Comparison of ENCODE assay signal across 20 cellular contexts in the genomic region with DNA sequence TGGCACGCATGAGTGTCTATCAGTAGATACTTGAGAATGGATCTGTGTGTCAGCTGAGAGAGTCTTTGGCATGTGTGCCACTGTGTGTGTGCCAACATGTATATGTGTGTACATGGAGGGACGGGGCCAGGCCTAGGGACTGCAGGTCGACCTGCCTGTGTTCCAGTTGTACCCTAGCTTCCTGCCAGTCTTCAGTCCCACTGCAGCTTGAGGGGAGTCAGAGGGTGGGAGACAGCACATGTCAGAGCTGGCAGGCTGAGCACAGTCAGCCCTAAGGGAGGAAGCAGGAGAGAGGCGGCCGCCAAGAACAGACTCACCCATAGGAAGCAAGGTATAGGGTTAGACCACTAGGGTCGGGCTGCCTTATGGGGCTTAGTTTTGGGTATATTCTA. TPM values are rescaled to one million over a fixed set of nuclear protein-coding genes. Genes with fewer than 3 reads are reported as not detected.
A peak's percentile ranks its signal among the peaks of the same experiment; 100 is the strongest.
DNase-seq lines count a peak whose midpoint lies in the region; ATAC-seq and TF ChIP-seq lines count a peak whose summit lies in the region.
"Had no signal": no experiment of that assay in that cellular context is flagged by ENCODE, and none has a peak within 500 bp of the region (broad histone marks: within the 10 kb centered on the region; RNA-seq: fewer than 3 reads in every experiment).

No MANE protein-coding gene starts in this region.

- intact Hi-C loops in right cardiac atrium (cut with DNase I) (no loop called here), Right ventricle myocardium superior (cut with DNase I) (no loop called here), ovary (cut with DNase I) (no loop called here)

- no peak overlapping the region for H3K4me3 Mint-ChIP-seq in endodermal cell
- H3K4me3 Mint-ChIP-seq: activated CD4-positive, alpha-beta T cell treated with anti-CD3 and anti-CD28 coated beads, Interleukin-2, amount 10 ng/mL, durations not matched to agents 7 days and 5 days had no signal

- WGBS in right cardiac atrium: 41% methylated on average over 6 of the region's 6 CpGs
- 80 to 100% methylated on average over 6 of the region's 6 CpGs for WGBS in endodermal cell (ENCODE audit: insufficient coverage in 1 of 2, insufficient read length in 1 of 2), 2 experiments
- WGBS in ovary, 3 donors: 61 to 79% (median 76%) methylated on average over 6 of the region's 6 CpGs

- no peaks in the 10 kb centered on the region for H3K9me3 Mint-ChIP-seq in endodermal cell
- H3K9me3 Mint-ChIP-seq: activated CD4-positive, alpha-beta T cell treated with anti-CD3 and anti-CD28 coated beads, Interleukin-2, amount 10 ng/mL, durations not matched to agents 7 days and 5 days; stimulated activated naive CD8-positive, alpha-beta T cell treated with anti-CD3 and anti-CD28 coated beads, Interleukin-15, Interleukin-2, amounts not matched to agents 100 ng/mL and 50 ng/mL, for 24 hours had no signal

- H3K27me3 Mint-ChIP-seq in endodermal cell (ENCODE audit: insufficient read depth): peaks cover 38% of the 10 kb centered on the region

- DNase-seq in right cardiac atrium (peak in 1 of 3 donors; percentile 56), Right ventricle myocardium superior (no peak), endodermal cell (peak; percentile 44), ovary (no peak), NCI-H187 (lab: John Stamatoyannopoulos, UW) (no peak), HT-29 (ENCODE audit: low spot score) (no peak), NCI-H1694 (lab: John Stamatoyannopoulos, UW) (no peak)
- DNase-seq: activated CD4-positive, alpha-beta T cell treated with anti-CD3 and anti-CD28 coated beads, Interleukin-2, amount 10 ng/mL, durations not matched to agents 7 days and 5 days; activated naive CD4-positive, alpha-beta T cell treated with anti-CD3 and anti-CD28 coated beads, Interleukin-2, amount 50 U/mL, for 16 hours; activated T-cell treated with anti-CD3 and anti-CD28 coated beads for 4 hours; brain microvascular endothelial cell; DMS 273 treated with DMSO at 0.1 percent for 48 hours; left ventricle myocardium superior; MV-4-11; NCI-H226; SHP77; small intestine had no signal

- H3K36me3 ChIP-seq in endodermal cell (ENCODE audit: control insufficient read depth, insufficient read depth, low read length): no peaks in the 10 kb centered on the region
- no peaks in the 10 kb centered on the region for H3K36me3 ChIP-seq in ovary

- no peak overlapping the region for H3K27ac Mint-ChIP-seq in endodermal cell

- peaks cover 2% of the 10 kb centered on the region for H3K36me3 Mint-ChIP-seq in endodermal cell (ENCODE audit: low read depth)

- peaks cover 28% of the 10 kb centered on the region for H3K4me1 Mint-ChIP-seq in endodermal cell

- TF ChIP-seq CTCF in endodermal cell (conservative IDR thresholded peaks at IDR 0.05) (no peak), ovary (IDR thresholded peaks at IDR 0.05) (no peak)

- no peaks in the 10 kb centered on the region for H3K9me3 ChIP-seq in right cardiac atrium (ENCODE audit: control insufficient read depth, low read length)
- no peaks in the 10 kb centered on the region for H3K9me3 ChIP-seq in endodermal cell (ENCODE audit: control insufficient read depth, low read length)
- H3K9me3 ChIP-seq in ovary: no peaks in the 10 kb centered on the region

- H3K27me3 ChIP-seq in right cardiac atrium (ENCODE audit: control insufficient read depth, insufficient read depth): no peaks in the 10 kb centered on the region
- H3K27me3 ChIP-seq in endodermal cell (ENCODE audit: control insufficient read depth, insufficient read depth, low read length, poor library complexity, severe bottlenecking): no peaks in the 10 kb centered on the region
- no peaks in the 10 kb centered on the region for H3K27me3 ChIP-seq in ovary
- H3K27me3 ChIP-seq: brain microvascular endothelial cell had no signal

- TF ChIP-seq EP300 in ovary (IDR thresholded peaks at IDR 0.05): no peak

- no peak overlapping the region for H3K9ac ChIP-seq in endodermal cell (ENCODE audit: extremely low read depth, low read length, poor library complexity, severe bottlenecking)

- peaks cover 27% of the 10 kb centered on the region for H3K4me1 ChIP-seq in right cardiac atrium (ENCODE audit: control insufficient read depth, insufficient read depth, low read length)
- H3K4me1 ChIP-seq in endodermal cell (ENCODE audit: control insufficient read depth, insufficient read depth, low read length): peaks cover 7% of the 10 kb centered on the region
- H3K4me1 ChIP-seq in ovary (ENCODE audit: insufficient read depth): peaks cover 32% of the 10 kb centered on the region

- H3K27ac ChIP-seq in right cardiac atrium (ENCODE audit: low read length) (peak overlapping the region; percentile 3), endodermal cell (ENCODE audit: low read depth, low read length) (no peak overlapping the region), ovary (peak overlapping the region; percentile 37 to 75)
- H3K27ac ChIP-seq: brain microvascular endothelial cell had no signal

- ATAC-seq in right cardiac atrium (peak in 1 of 2 donors; percentile 7), Right ventricle myocardium superior (ENCODE audit: poor library complexity) (no peak), HG02678 (IDR thresholded peaks at IDR 0.05; ENCODE audit: unreplicated experiment) (no peak)
- ATAC-seq: HepG2 had no signal

- TF ChIP-seq POLR2A in ovary (IDR thresholded peaks at IDR 0.05): no peak

- no peak overlapping the region for H3K4me3 ChIP-seq in right cardiac atrium (ENCODE audit: low read length)
- H3K4me3 ChIP-seq in endodermal cell (ENCODE audit: low read length): no peak overlapping the region
- H3K4me3 ChIP-seq in ovary: no peak overlapping the region

RNA-seq across cellular contexts. Expression of gene CLCF1, which starts 5.6 kb away (rescaled TPM):
- total RNA-seq in right cardiac atrium (1 to 10 TPM; 2.9 to 6.1 (median 3.0) TPM), Right ventricle myocardium superior (0.27 TPM), endodermal cell (1 to 10 TPM; 3.6 to 4.8 TPM), ovary (10 to 100 TPM in 1 of 7 donors, 1 to 10 TPM in 6; 3.4 to 22.9 (median 5.0) TPM)
- polyA plus RNA-seq in right cardiac atrium (3.7 TPM), ovary (1 to 10 TPM; 2.5 to 9.6 TPM)
- 2.4 TPM for polyA plus RNA-seq in endodermal cell (2013, experiment 1 of 2)
- polyA plus RNA-seq in endodermal cell (2013, experiment 2 of 2): 2.6 TPM
- total RNA-seq in HT-29 (2014; rRNA removed; shearing (Covaris generic)): 25.5 and 29.7 TPM in 2 replicates

RNA-seq across cellular contexts. Expression of gene POLD4, which starts 14.5 kb away (rescaled TPM):
- 10 to 100 TPM; 53.8 to 86.6 (median 65.3) TPM for total RNA-seq in right cardiac atrium
- 124 TPM for polyA plus RNA-seq in right cardiac atrium
- total RNA-seq in Right ventricle myocardium superior: 39.9 TPM
- total RNA-seq in endodermal cell: 10 to 100 TPM; 40.7 to 47.6 TPM
- polyA plus RNA-seq in endodermal cell (2013, experiment 1 of 2): 24.3 TPM
- 30.1 TPM for polyA plus RNA-seq in endodermal cell (2013, experiment 2 of 2)
- 10 to 100 TPM; 22.6 to 57.7 (median 47.2) TPM for total RNA-seq in ovary
- 10 to 100 TPM; 12.5 to 87.8 TPM for polyA plus RNA-seq in ovary
- 137 and 138 TPM in 2 replicates for total RNA-seq in HT-29 (2014; rRNA removed; shearing (Covaris generic))

RNA-seq across cellular contexts. Expression of gene RAD9A, which starts 24.0 kb away (rescaled TPM):
- total RNA-seq in right cardiac atrium (10 to 100 TPM in 1 of 4 donors, 1 to 10 TPM in 3; 7.9 to 11.7 (median 9.4) TPM), Right ventricle myocardium superior (5.7 TPM), endodermal cell (10 to 100 TPM; 28.3 to 41.4 TPM), ovary (10 to 100 TPM; 13.9 to 51.7 (median 23.5) TPM)
- polyA plus RNA-seq in right cardiac atrium (7.3 TPM), ovary (10 to 100 TPM in 1 of 2 donors, 1 to 10 TPM in 1; 3.1 to 20.3 TPM)
- 31.1 TPM for polyA plus RNA-seq in endodermal cell (2013, experiment 1 of 2)
- polyA plus RNA-seq in endodermal cell (2013, experiment 2 of 2): 31.1 TPM
- total RNA-seq in HT-29 (2014; rRNA removed; shearing (Covaris generic)): 35.2 and 38.4 TPM in 2 replicates

RNA-seq across cellular contexts. Expression of gene PPP1CA, which starts 33.8 kb away (rescaled TPM):
- 10 to 100 TPM; 73.1 to 93.4 (median 79.1) TPM for total RNA-seq in right cardiac atrium
- 79.4 TPM for polyA plus RNA-seq in right cardiac atrium
- 103 TPM for total RNA-seq in Right ventricle myocardium superior
- total RNA-seq in endodermal cell: 100 to 1,000 TPM; 182 to 212 TPM
- 151 TPM for polyA plus RNA-seq in endodermal cell (2013, experiment 1 of 2)
- polyA plus RNA-seq in endodermal cell (2013, experiment 2 of 2): 148 TPM
- 10 to 100 TPM; 32.2 to 86.9 (median 55.5) TPM for total RNA-seq in ovary
- 10 to 100 TPM; 43.7 to 54.9 TPM for polyA plus RNA-seq in ovary
- total RNA-seq in HT-29 (2014; rRNA removed; shearing (Covaris generic)): 610 and 631 TPM in 2 replicates

RNA-seq across cellular contexts. Expression of gene TBC1D10C, which starts 36.1 kb away (rescaled TPM):
- total RNA-seq in right cardiac atrium: 1 to 10 TPM in 3 of 4 donors, under 1 TPM in 1; 0.67 to 2.7 (median 1.8) TPM
- 0.86 TPM for polyA plus RNA-seq in right cardiac atrium
- 1.00 TPM for total RNA-seq in Right ventricle myocardium superior
- total RNA-seq in endodermal cell: under 1 TPM in 1 of 2 donors, not detected in 1; 0.20 TPM
- 0.89 TPM for polyA plus RNA-seq in endodermal cell (2013, experiment 1 of 2)
- 0.91 TPM for polyA plus RNA-seq in endodermal cell (2013, experiment 2 of 2)
- 1 to 10 TPM in 3 of 7 donors, under 1 TPM in 4; 0.15 to 2.0 (median 1.00) TPM for total RNA-seq in ovary
- 1 to 10 TPM in 1 of 2 donors, under 1 TPM in 1; 0.32 to 1.6 TPM for polyA plus RNA-seq in ovary
- total RNA-seq in HT-29 (2014; rRNA removed; shearing (Covaris generic)): 0.15 TPM in 1 of 2 replicates, not detected in the other
